In genomic region chr5:41924872-41925554, GRCh38 we compare ENCODE assay signal across 8 cellular contexts. TPM values are rescaled to one million over a fixed set of nuclear protein-coding genes. Genes with fewer than 3 reads are reported as not detected.
DNase-seq lines count a peak whose midpoint lies in the region; ATAC-seq and TF ChIP-seq lines count a peak whose summit lies in the region.

Gene FBXO4 (plus strand): TSS chr5:41925281. CDS start chr5:41925310, 29 bp downstream.

- H3K4me1 ChIP-seq in OCI-LY7 (ENCODE audit: insufficient read depth, low read length, poor library complexity, severe bottlenecking), result peaks cover 4% of the 10 kb centered on the region
- peaks cover 3 to 13% of the 10 kb centered on the region in 2 donors for H3K4me1 ChIP-seq in mucosa of rectum (ENCODE audit: control insufficient read depth in 2 of 2, insufficient read depth in 2 of 2, low read length in 2 of 2)

- H3K9me2 ChIP-seq in OCI-LY7 (ENCODE audit: insufficient read depth, low read length), result no peaks in the 10 kb centered on the region

- peak; percentile 66 for DNase-seq in DMS 273 treated with DMSO at 0.1 percent for 48 hours (lab: John Stamatoyannopoulos, UW)
- DNase-seq in HuH-7 (ENCODE audit: low spot score), result peak; percentile 86
- no peak for DNase-seq in OCI-LY7 (ENCODE audit: low spot score)
- peak; percentile 83 for DNase-seq in activated T-cell treated with anti-CD3 and anti-CD28 coated beads for 24 hours (ENCODE audit: low read depth)
- peak; percentile 81 for DNase-seq in epithelial cell of esophagus (ENCODE audit: low read depth)
- peak; percentile 70 to 74 for DNase-seq in stimulated activated CD8-positive, alpha-beta memory T cell treated with anti-CD3 and anti-CD28 coated beads, Interleukin-7, amount 100 ng/mL, for 1 hour (ENCODE audit: low read depth in 2 of 2)

- ATAC-seq in GM21515 (IDR thresholded peaks at IDR 0.05; ENCODE audit: unreplicated experiment), result peak; percentile 96

- H3K27ac ChIP-seq in OCI-LY7 (ENCODE audit: low read depth, low read length, poor library complexity, severe bottlenecking) (no peak within 1 kb of the TSS), mucosa of rectum (ENCODE audit: low read depth in 2 of 2, low read length in 2 of 2) (peak within 1 kb of the TSS; percentile 83 to 93)

- H3K9ac ChIP-seq in mucosa of rectum (ENCODE audit: low read depth in 1 of 2, low read length in 2 of 2), result peak within 1 kb of the TSS; percentile 87 to 92

- CTCF ChIA-PET in OCI-LY7 (lab: Charles Lee; ENCODE audit: unreplicated experiment), result no interaction called here

- no peaks in the 10 kb centered on the region for H3K9me3 ChIP-seq in OCI-LY7 (ENCODE audit: low read length)
- no peaks in the 10 kb centered on the region for H3K9me3 ChIP-seq in mucosa of rectum (ENCODE audit: control insufficient read depth in 2 of 2, low read length in 2 of 2)

- intact Hi-C loops in OCI-LY7 (cut with micrococcal nuclease; ENCODE audit: unreplicated experiment), result no loop called here

- H3K36me3 ChIP-seq in OCI-LY7 (ENCODE audit: insufficient read depth, low read length), result peaks cover 29% of the 10 kb centered on the region
- H3K36me3 ChIP-seq in mucosa of rectum (ENCODE audit: control insufficient read depth in 2 of 2, insufficient read depth in 2 of 2, low read length in 2 of 2), result peaks cover 0 to 6% of the 10 kb centered on the region in 2 donors

- no peaks in the 10 kb centered on the region for H4K20me1 ChIP-seq in OCI-LY7 (ENCODE audit: insufficient read depth, low read length)

- no peaks in the 10 kb centered on the region for H3K27me3 ChIP-seq in mucosa of rectum (ENCODE audit: control insufficient read depth in 2 of 2, insufficient read depth in 2 of 2, low read length in 2 of 2)

- H2AFZ ChIP-seq in OCI-LY7 (ENCODE audit: low read length), result no peak within 1 kb of the TSS

- BruUV-seq in OCI-LY7 (replicated peaks; lab: Mats Ljungman, UMichigan), result no TSS peak

- no peaks in the 10 kb centered on the region for H3K79me2 ChIP-seq in OCI-LY7 (ENCODE audit: insufficient read depth, low read depth, low read length)

- H3K4me2 ChIP-seq in OCI-LY7 (ENCODE audit: low read length), result peak within 1 kb of the TSS; percentile 37; the same call in 1 of the 2 replicates

- H3K4me3 ChIP-seq in OCI-LY7 (ENCODE audit: low read depth, low read length, poor library complexity, severe bottlenecking), result no peak within 1 kb of the TSS
- peak within 1 kb of the TSS; percentile 65 for H3K4me3 ChIP-seq in epithelial cell of esophagus (ENCODE audit: low read length)
- peak within 1 kb of the TSS; percentile 88 to 91 for H3K4me3 ChIP-seq in mucosa of rectum (ENCODE audit: low read length in 2 of 2)

- POLR2A ChIA-PET in OCI-LY7 (lab: Charles Lee), result interaction anchor here (0.6 kb wide), 1 partner anchor 44 kb away, joined by 3 read pairs; no protein-coding TSS in a partner anchor

- TF ChIP-seq CTCF in OCI-LY7 (conservative IDR thresholded peaks at IDR 0.05; ENCODE audit: low read length), result no peak
- TF ChIP-seq CTCF in epithelial cell of esophagus (IDR thresholded peaks at IDR 0.05; ENCODE audit: insufficient read depth, low read depth, low read length, missing control alignments), result peak; percentile 32

RNA-seq across cellular contexts. Expression of gene FBXO4, which starts in this region (rescaled TPM):
- total RNA-seq in OCI-LY7 (2014; rRNA removed; shearing (Covaris generic)), result not detected in 2 replicates
- 0.40 TPM in 1 of 2 replicates, not detected in the other for total RNA-seq in OCI-LY7 (2022)
